ENCODE assay signal across 1 cellular context in genomic region chr22:42620084-42620483, GRCh38.
TF ChIP-seq lines count a peak whose summit lies in the region.

No MANE protein-coding gene starts in this region.

TF ChIP-seq in IMR-90, 13 proteins besides CTCF, POLR2A, EP300 and RAD21:
- TF ChIP-seq RFX5 (IDR thresholded peaks at IDR 0.05; ENCODE audit: low read depth, low read length) (no peak), NFE2L2 (IDR thresholded peaks at IDR 0.05; ENCODE audit: low read depth, low read length) (no peak), ELK1 (IDR thresholded peaks at IDR 0.05; ENCODE audit: borderline replicate concordance, low read depth, low read length) (no peak), FOS (IDR thresholded peaks at IDR 0.05; ENCODE audit: low read depth, low read length) (no peak), CHD1 (IDR thresholded peaks at IDR 0.05; ENCODE audit: low read depth, low read length) (no peak), USF2 (IDR thresholded peaks at IDR 0.05; ENCODE audit: low read depth, low read length) (no peak), BHLHE40 (IDR thresholded peaks at IDR 0.05; ENCODE audit: low read depth, low read length) (no peak), MXI1 (IDR thresholded peaks at IDR 0.05; ENCODE audit: borderline replicate concordance, low read depth, low read length) (no peak), MAZ (IDR thresholded peaks at IDR 0.05; ENCODE audit: borderline replicate concordance, low read depth, low read length) (no peak), RCOR1 (IDR thresholded peaks at IDR 0.05; ENCODE audit: insufficient replicate concordance, low read length) (no peak), MAFK (IDR thresholded peaks at IDR 0.05; ENCODE audit: low read depth, low read length) (no peak), CEBPB (IDR thresholded peaks at IDR 0.05; ENCODE audit: low read depth, low read length) (no peak), SMC3 (IDR thresholded peaks at IDR 0.05; ENCODE audit: low read depth, low read length) (no peak)
